In the genomic region with DNA sequence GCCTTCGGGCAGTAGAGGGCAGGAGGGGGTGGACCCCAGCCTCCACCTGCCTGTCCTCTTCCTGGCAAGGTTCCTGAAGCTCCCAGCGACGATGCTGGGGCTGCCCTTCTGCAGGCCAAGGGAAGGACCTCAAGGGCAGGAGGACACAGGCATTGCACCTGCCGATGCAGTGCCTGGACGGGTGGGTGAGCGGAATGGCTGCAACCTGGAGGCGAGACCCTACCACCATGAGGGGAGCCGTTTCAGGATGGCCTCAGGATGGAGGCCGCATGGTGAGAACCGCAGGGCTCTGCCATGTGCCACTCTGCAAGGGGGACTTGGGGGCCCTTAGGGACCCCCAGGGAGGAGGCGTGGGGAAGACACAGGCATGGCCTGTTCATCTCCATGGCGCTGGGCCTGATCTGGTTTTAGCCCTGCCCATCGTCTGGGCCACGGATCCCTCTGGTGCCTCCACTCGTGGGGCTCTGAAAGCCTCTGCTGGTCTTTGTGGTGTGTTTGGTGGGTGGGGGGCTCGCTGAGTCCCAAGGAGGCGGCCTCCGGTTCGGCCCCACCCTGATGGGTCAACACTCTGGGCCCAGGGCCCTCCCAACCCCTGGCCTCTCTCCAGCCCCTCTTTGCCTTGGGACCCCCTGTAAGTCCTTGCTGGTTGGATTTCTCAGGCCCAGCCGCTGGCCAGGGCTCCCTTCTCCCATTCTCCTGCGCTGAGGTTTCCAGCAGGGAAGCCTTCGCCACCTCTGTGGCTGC, we compare ENCODE assay signal across 18 cellular contexts. TPM values are rescaled to one million over a fixed set of nuclear protein-coding genes. Genes with fewer than 3 reads are reported as not detected.
DNase-seq lines count a peak whose midpoint lies in the region; ATAC-seq, FAIRE-seq and TF ChIP-seq lines count a peak whose summit lies in the region.
"Had no signal": no experiment of that assay in that cellular context is flagged by ENCODE, and none has a peak within 500 bp of the region (broad histone marks: within the 10 kb centered on the region; RNA-seq: fewer than 3 reads in every experiment).

No MANE protein-coding gene starts in this region.

- H3K4me3 Mint-ChIP-seq in T-helper 2 cell treated with Interferon-gamma antibody and Interleukin-4, amounts not matched to agents 5 μg/mL and 100 μg/mL, for 36 hours = peak overlapping the region; percentile 98

- no peak overlapping the region for H3K4me3 ChIP-seq in Loucy (ENCODE audit: low read length, poor library complexity, severe bottlenecking)
- no peak overlapping the region for H3K4me3 ChIP-seq in colonic mucosa
- H3K4me3 ChIP-seq in small intestine (ENCODE audit: low read depth in 1 of 2, low read length in 2 of 2) = no peak overlapping the region
- no peak overlapping the region for H3K4me3 ChIP-seq in WERI-Rb-1 (ENCODE audit: low read depth, low read length)
- H3K4me3 ChIP-seq: SJCRH30 had no signal

- peak overlapping the region; percentile 72 for H3K4me2 ChIP-seq in Loucy (ENCODE audit: low read depth, low read length, poor library complexity, severe bottlenecking)

- no peak for ATAC-seq in HG02610 (IDR thresholded peaks at IDR 0.05; ENCODE audit: unreplicated experiment)
- ATAC-seq: foreskin keratinocyte had no signal

- peak overlapping the region; percentile 92 for H3K27ac Mint-ChIP-seq in T-helper 2 cell treated with Interferon-gamma antibody and Interleukin-4, amounts not matched to agents 5 μg/mL and 100 μg/mL, for 36 hours

- no peak overlapping the region for H2AFZ ChIP-seq in Loucy (ENCODE audit: low read length)

- no peak for DNase-seq in T-helper 2 cell treated with Interferon-gamma antibody and Interleukin-4, amounts not matched to agents 5 μg/mL and 100 μg/mL, for 36 hours (ENCODE audit: low spot score)
- DNase-seq in T-helper 2 cell (no peak), colonic mucosa (no peak), small intestine (no peak), WERI-Rb-1 (no peak), islet precursor cell (no peak)
- DNase-seq: 8988T, DMS 273 treated with DMSO at 0.1 percent for 48 hours, foreskin keratinocyte, H7, NCI-H1417, NCI-H748 treated with DMSO at 0.1 percent for 48 hours, SJCRH30 had no signal

- no peak for FAIRE-seq in small intestine (lab: Jason Lieb, UNC)
- FAIRE-seq: islet of Langerhans had no signal

- H3F3A ChIP-seq in Loucy (ENCODE audit: low read depth) = no peaks in the 10 kb centered on the region

- no peaks in the 10 kb centered on the region for H3K27me3 ChIP-seq in Loucy (ENCODE audit: insufficient read depth, low read length, poor library complexity, severe bottlenecking)
- no peaks in the 10 kb centered on the region for H3K27me3 ChIP-seq in colonic mucosa
- no peaks in the 10 kb centered on the region for H3K27me3 ChIP-seq in small intestine (ENCODE audit: control insufficient read depth in 2 of 2, insufficient read depth in 2 of 2, low read length in 2 of 2)
- peaks cover 100% of the 10 kb centered on the region for H3K27me3 ChIP-seq in WERI-Rb-1 (ENCODE audit: insufficient read depth, low read depth, severe bottlenecking)

- H3K9ac ChIP-seq in Loucy (ENCODE audit: low read depth, low read length, poor library complexity, severe bottlenecking) (peak overlapping the region; percentile 91), colonic mucosa (ENCODE audit: low read depth in 2 of 2, low read length in 2 of 2) (peak overlapping the region; percentile 19 to 24)

- H3K27me3 Mint-ChIP-seq in T-helper 2 cell treated with Interferon-gamma antibody and Interleukin-4, amounts not matched to agents 5 μg/mL and 100 μg/mL, for 36 hours (ENCODE audit: low read depth) = no peaks in the 10 kb centered on the region

- peaks cover 37% of the 10 kb centered on the region; the same call in 1 of the 2 replicates for H3K79me2 ChIP-seq in Loucy (ENCODE audit: insufficient read depth, low read length)

- H3K9me3 ChIP-seq in Loucy (ENCODE audit: insufficient read depth, low read depth, low read length) (no peaks in the 10 kb centered on the region), colonic mucosa (no peaks in the 10 kb centered on the region), small intestine (ENCODE audit: control insufficient read depth, low read depth) (no peaks in the 10 kb centered on the region), WERI-Rb-1 (ENCODE audit: severe bottlenecking) (no peaks in the 10 kb centered on the region)
- H3K9me3 ChIP-seq: SJCRH30 had no signal

- peak overlapping the region; percentile 57 for H3K27ac ChIP-seq in colonic mucosa
- peak overlapping the region; percentile 53 to 98 for H3K27ac ChIP-seq in small intestine (ENCODE audit: low read depth in 1 of 2, low read length in 1 of 2)
- no peak overlapping the region for H3K27ac ChIP-seq in WERI-Rb-1
- H3K27ac ChIP-seq: foreskin keratinocyte, SJCRH30 had no signal

- no peak for TF ChIP-seq CTCF in Loucy (conservative IDR thresholded peaks at IDR 0.05; ENCODE audit: low read length)
- TF ChIP-seq CTCF in colonic mucosa (IDR thresholded peaks at IDR 0.05) = no peak
- no peak for TF ChIP-seq CTCF in WERI-Rb-1 (IDR thresholded peaks at IDR 0.05; ENCODE audit: low read depth, low read length)

- no peaks in the 10 kb centered on the region for H3K9me3 Mint-ChIP-seq in T-helper 2 cell treated with Interferon-gamma antibody and Interleukin-4, amounts not matched to agents 5 μg/mL and 100 μg/mL, for 36 hours

- H3K36me3 Mint-ChIP-seq in T-helper 2 cell treated with Interferon-gamma antibody and Interleukin-4, amounts not matched to agents 5 μg/mL and 100 μg/mL, for 36 hours (ENCODE audit: low read depth) = peaks cover 18% of the 10 kb centered on the region

- H4K20me1 ChIP-seq in Loucy (ENCODE audit: insufficient read depth, low read length, poor library complexity, severe bottlenecking) = no peaks in the 10 kb centered on the region

- no peaks in the 10 kb centered on the region for H3K36me3 ChIP-seq in Loucy (ENCODE audit: insufficient read depth, low read length)
- no peaks in the 10 kb centered on the region for H3K36me3 ChIP-seq in colonic mucosa
- H3K36me3 ChIP-seq in small intestine (ENCODE audit: control insufficient read depth in 2 of 2, insufficient read depth in 2 of 2, low read length in 2 of 2) = no peaks in the 10 kb centered on the region
- H3K36me3 ChIP-seq in WERI-Rb-1 = no peaks in the 10 kb centered on the region
- H3K36me3 ChIP-seq: SJCRH30 had no signal

- H3K4me1 ChIP-seq in Loucy (ENCODE audit: insufficient read depth, low read length, poor library complexity, severe bottlenecking) (peaks cover 10% of the 10 kb centered on the region), colonic mucosa (no peaks in the 10 kb centered on the region), small intestine (ENCODE audit: control insufficient read depth in 2 of 2, insufficient read depth in 1 of 2, low read depth in 1 of 2, low read length in 1 of 2) (peaks cover 0 to 2% of the 10 kb centered on the region in 2 donors)
- H3K4me1 ChIP-seq: foreskin keratinocyte had no signal

- no peaks in the 10 kb centered on the region for H3K9me2 ChIP-seq in Loucy (replicated peaks; ENCODE audit: low read depth, low read length)

- peaks cover 36% of the 10 kb centered on the region for H3K4me1 Mint-ChIP-seq in T-helper 2 cell treated with Interferon-gamma antibody and Interleukin-4, amounts not matched to agents 5 μg/mL and 100 μg/mL, for 36 hours (ENCODE audit: low read depth)

- intact Hi-C loops in colonic mucosa (cut with DNase I) = no loop called here

- WGBS in small intestine, 3 donors = 76 to 83% (median 82%) methylated on average over 21 to 22 of the region's 22 CpGs

RNA-seq across cellular contexts. Expression of a gene that starts 1.3 kb away (rescaled TPM):
- total RNA-seq in colonic mucosa = 10 to 100 TPM; 18.9 to 23.0 TPM
- 10 to 100 TPM in 2 of 3 donors, 1 to 10 TPM in 1; 4.5 to 45.1 (median 27.1) TPM for polyA plus RNA-seq in small intestine

RNA-seq across cellular contexts. Expression of a gene that starts 12.8 kb away (rescaled TPM):
- under 1 TPM in 1 of 2 donors, not detected in 1; 0.94 TPM for total RNA-seq in colonic mucosa
- 1 to 10 TPM in 2 of 3 donors, under 1 TPM in 1; 0.49 to 8.6 (median 7.8) TPM for polyA plus RNA-seq in small intestine
- total RNA-seq: dermis microvascular lymphatic vessel endothelial cell, H7 had no signal

RNA-seq across cellular contexts. Expression of a gene that starts 16.8 kb away (rescaled TPM):
- 1 to 10 TPM; 1.7 to 3.5 TPM for total RNA-seq in colonic mucosa
- polyA plus RNA-seq in small intestine = 10 to 100 TPM in 2 of 3 donors, 1 to 10 TPM in 1; 3.2 to 46.5 (median 45.1) TPM
- total RNA-seq: H7 had no signal

RNA-seq across cellular contexts. Expression of a gene that starts 40.1 kb away (rescaled TPM):
- total RNA-seq in colonic mucosa = not detected
- under 1 TPM in 1 of 3 donors, not detected in 2; 0.01 TPM for polyA plus RNA-seq in small intestine
- total RNA-seq: dermis microvascular lymphatic vessel endothelial cell, foreskin keratinocyte, H7, urinary bladder had no signal
- polyA plus RNA-seq: foreskin keratinocyte had no signal
